ENCODE assay signal across 20 cellular contexts in the genomic region with DNA sequence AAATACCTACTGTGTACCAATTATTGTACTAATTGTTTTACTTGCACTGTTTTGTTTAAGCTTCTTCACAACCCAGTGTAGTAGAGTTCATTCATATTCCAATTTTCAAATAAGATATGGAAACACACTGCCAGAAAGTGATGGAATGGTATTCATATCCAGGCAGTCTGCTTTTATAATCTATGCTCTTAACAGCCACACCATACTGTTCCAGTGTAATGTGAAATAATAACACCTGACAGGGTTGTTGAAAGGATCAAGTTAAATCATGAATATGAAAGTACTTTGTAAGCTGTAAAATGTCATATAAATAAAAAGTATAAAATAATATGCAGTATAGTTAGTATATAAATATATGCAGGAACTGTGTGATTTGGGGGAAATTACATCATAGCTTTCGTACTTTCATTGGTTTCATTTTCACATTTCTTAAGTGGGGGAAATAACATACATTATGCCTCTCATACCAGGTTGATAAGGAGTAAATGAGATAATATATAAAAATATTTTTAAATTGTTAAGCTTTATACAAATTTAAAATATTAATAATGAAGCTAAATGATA.
DNase-seq lines count a peak whose midpoint lies in the region; ATAC-seq and TF ChIP-seq lines count a peak whose summit lies in the region.
"Had no signal": no experiment of that assay in that cellular context is flagged by ENCODE, and none has a peak within 500 bp of the region (broad histone marks: within the 10 kb centered on the region; RNA-seq: fewer than 3 reads in every experiment).

No MANE protein-coding gene starts in this region.

- CTCF ChIA-PET in activated CD8-positive, alpha-beta T cell treated with anti-CD3 and anti-CD28 coated beads for 36 hours (lab: Charles Lee) = interaction anchor here (1.2 kb wide), 1 partner anchor 80 kb away, joined by 3 read pairs; no protein-coding TSS in a partner anchor
- CTCF ChIA-PET in naive thymus-derived CD4-positive, alpha-beta T cell (lab: Charles Lee) = no interaction called here

- no peaks in the 10 kb centered on the region for H3K27me3 Mint-ChIP-seq in activated CD8-positive, alpha-beta T cell treated with anti-CD3 and anti-CD28 coated beads for 36 hours
- H3K27me3 Mint-ChIP-seq in naive thymus-derived CD4-positive, alpha-beta T cell = peaks cover 0 to 2% (median 0%) of the 10 kb centered on the region in 5 donors

- H3K36me3 ChIP-seq in GM06990 (ENCODE audit: control insufficient read depth, insufficient read depth, low read length) = no peaks in the 10 kb centered on the region
- H3K36me3 ChIP-seq in naive thymus-derived CD4-positive, alpha-beta T cell (ENCODE audit: control insufficient read depth in 2 of 3, insufficient read depth in 3 of 3, low read length in 3 of 3) = peaks cover 0 to 7% (median 0%) of the 10 kb centered on the region in 3 experiments
- H3K36me3 ChIP-seq: right lobe of liver, thoracic aorta had no signal

- no peak for TF ChIP-seq CTCF in GM06990 (IDR thresholded peaks at IDR 0.05; ENCODE audit: insufficient read depth, low read length, poor library complexity, severe bottlenecking)
- TF ChIP-seq CTCF in activated CD8-positive, alpha-beta T cell treated with anti-CD3 and anti-CD28 coated beads for 36 hours (IDR thresholded peaks at IDR 0.05) = no peak

- peak; percentile 16 for DNase-seq in CD1c-positive myeloid dendritic cell (ENCODE audit: extremely low spot score)
- peak; percentile 10 for DNase-seq in GM06990 (ENCODE audit: extremely low read depth, insufficient read length)
- no peak for DNase-seq in activated CD8-positive, alpha-beta T cell treated with anti-CD3 and anti-CD28 coated beads for 36 hours
- no peak for DNase-seq in naive thymus-derived CD4-positive, alpha-beta T cell
- DNase-seq in NCI-H1417 treated with DMSO at 0.1 percent for 48 hours (lab: John Stamatoyannopoulos, UW) = no peak
- no peak for DNase-seq in stimulated activated CD4-positive, alpha-beta T cell treated with anti-CD3 and anti-CD28 coated beads, Interleukin-2, amount 100 ng/mL, for 24 hours
- DNase-seq: activated CD4-positive, alpha-beta T cell treated with anti-CD3 and anti-CD28 coated beads, Interleukin-2, amount 50 U/mL, for 4 hours; activated effector memory CD4-positive, alpha-beta T cell treated with anti-CD3 and anti-CD28 coated beads, Interleukin-2, amount 50 U/mL, for 16 hours; DMS79; glutamatergic neuron; islet precursor cell; mesenchymal stem cell; NCI-H1048; NCI-H2107; NCI-H69; right lobe of liver; SK-N-SH had no signal

- POLR2A ChIA-PET in activated CD8-positive, alpha-beta T cell treated with anti-CD3 and anti-CD28 coated beads for 36 hours (lab: Charles Lee) = interaction anchor here (0.6 kb wide), 1 partner anchor 46 kb away, joined by 5 read pairs; no protein-coding TSS in a partner anchor
- POLR2A ChIA-PET in naive thymus-derived CD4-positive, alpha-beta T cell (lab: Charles Lee) = no interaction called here

- no peak overlapping the region for H3K27ac ChIP-seq in naive thymus-derived CD4-positive, alpha-beta T cell (ENCODE audit: low read depth, low read length)
- H3K27ac ChIP-seq: esophagus muscularis mucosa, right lobe of liver, thoracic aorta had no signal

- no peaks in the 10 kb centered on the region for H3K4me1 ChIP-seq in naive thymus-derived CD4-positive, alpha-beta T cell (ENCODE audit: control insufficient read depth in 2 of 2, insufficient read depth in 2 of 2, low read length in 2 of 2)
- H3K4me1 ChIP-seq: esophagus muscularis mucosa, right lobe of liver had no signal

- H3K36me3 Mint-ChIP-seq in activated CD8-positive, alpha-beta T cell treated with anti-CD3 and anti-CD28 coated beads for 36 hours (ENCODE audit: low read depth) = peaks cover 5% of the 10 kb centered on the region
- peaks cover 0 to 33% (median 20%) of the 10 kb centered on the region in 5 donors for H3K36me3 Mint-ChIP-seq in naive thymus-derived CD4-positive, alpha-beta T cell

- peak; percentile 71 for ATAC-seq in activated CD8-positive, alpha-beta T cell treated with anti-CD3 and anti-CD28 coated beads for 36 hours
- ATAC-seq in naive thymus-derived CD4-positive, alpha-beta T cell = no peak
- ATAC-seq in GM19452 (IDR thresholded peaks at IDR 0.05; ENCODE audit: unreplicated experiment) = no peak
- ATAC-seq: right lobe of liver had no signal

- no peaks in the 10 kb centered on the region for H3K9me3 ChIP-seq in naive thymus-derived CD4-positive, alpha-beta T cell (ENCODE audit: control insufficient read depth in 2 of 3, low read length in 3 of 3)
- H3K9me3 ChIP-seq: esophagus muscularis mucosa, SK-N-SH, thoracic aorta had no signal

- H3K4me3 Mint-ChIP-seq in activated CD8-positive, alpha-beta T cell treated with anti-CD3 and anti-CD28 coated beads for 36 hours = peak overlapping the region; percentile 42
- H3K4me3 Mint-ChIP-seq in naive thymus-derived CD4-positive, alpha-beta T cell = peak overlapping the region in 9 of 10 donors; percentile 14 to 69 (median 60)

- H3K27ac Mint-ChIP-seq in activated CD8-positive, alpha-beta T cell treated with anti-CD3 and anti-CD28 coated beads for 36 hours = no peak overlapping the region
- peak overlapping the region in 2 of 9 donors; percentile 41 to 68 for H3K27ac Mint-ChIP-seq in naive thymus-derived CD4-positive, alpha-beta T cell

- H3K27me3 ChIP-seq in GM06990 (replicated peaks; ENCODE audit: control insufficient read depth, insufficient read depth, low read length) = no peaks in the 10 kb centered on the region
- no peaks in the 10 kb centered on the region for H3K27me3 ChIP-seq in naive thymus-derived CD4-positive, alpha-beta T cell (ENCODE audit: control insufficient read depth in 2 of 2, insufficient read depth in 2 of 2, low read length in 2 of 2)
- H3K27me3 ChIP-seq: esophagus muscularis mucosa, right lobe of liver had no signal

- intact Hi-C loops in activated CD8-positive, alpha-beta T cell treated with anti-CD3 and anti-CD28 coated beads for 36 hours (cut with micrococcal nuclease) = no loop called here
- intact Hi-C loops in naive thymus-derived CD4-positive, alpha-beta T cell (cut with micrococcal nuclease) = no loop called here

- H3K4me1 Mint-ChIP-seq in activated CD8-positive, alpha-beta T cell treated with anti-CD3 and anti-CD28 coated beads for 36 hours (ENCODE audit: low read depth) = peaks cover 12% of the 10 kb centered on the region
- H3K4me1 Mint-ChIP-seq in naive thymus-derived CD4-positive, alpha-beta T cell = peaks cover 0 to 13% (median 5%) of the 10 kb centered on the region in 7 donors

- no peak overlapping the region for H3K4me3 ChIP-seq in GM06990 (replicated peaks; ENCODE audit: low read depth, low read length)
- no peak overlapping the region for H3K4me3 ChIP-seq in naive thymus-derived CD4-positive, alpha-beta T cell (ENCODE audit: low read length)
- H3K4me3 ChIP-seq: esophagus muscularis mucosa, right lobe of liver, thoracic aorta had no signal

- no peaks in the 10 kb centered on the region for H3K9me3 Mint-ChIP-seq in activated CD8-positive, alpha-beta T cell treated with anti-CD3 and anti-CD28 coated beads for 36 hours
- H3K9me3 Mint-ChIP-seq in naive thymus-derived CD4-positive, alpha-beta T cell = peaks cover 0 to 5% (median 0%) of the 10 kb centered on the region in 11 donors

Comparison
In these comparisons a context has a peak if more than half of its experiments do, and no peak if none do; other contexts are left out.
1. DNase-seq: peak in CD1c-positive myeloid dendritic cell (single experiment) and GM06990 (single experiment); none in activated CD8-positive, alpha-beta T cell treated with anti-CD3 and anti-CD28 coated beads for 36 hours (single experiment), naive thymus-derived CD4-positive, alpha-beta T cell (0 of 9), NCI-H1417 treated with DMSO at 0.1 percent for 48 hours (single experiment) and stimulated activated CD4-positive, alpha-beta T cell treated with anti-CD3 and anti-CD28 coated beads, Interleukin-2, amount 100 ng/mL, for 24 hours (0 of 2).